ENCODE assay signal across 23 cellular contexts in genomic region chr7:88215295-88215694, GRCh38.
"Had no signal": no experiment of that assay in that cellular context is flagged by ENCODE, and none has a peak within 500 bp of the region (broad histone marks: within the 10 kb centered on the region; RNA-seq: fewer than 3 reads in every experiment).

No MANE protein-coding gene starts in this region.

- H3K9me3 Mint-ChIP-seq: endodermal cell; naive thymus-derived CD4-positive, alpha-beta T cell; stimulated activated memory B cell treated with anti-CD40 and anti-IgM and Interleukin-4, amounts not matched to agents 10 μg/mL and 1 μg/mL and 100 μg/mL, for 72 hours; stimulated activated naive CD8-positive, alpha-beta T cell treated with anti-CD3 and anti-CD28 coated beads, Interleukin-15, amount 100 ng/mL, for 72 hours had no signal

- DNase-seq: effector CD4-positive, alpha-beta T cell; endodermal cell; foreskin melanocyte; heart left ventricle; hippocampal formation; islet precursor cell; mammary epithelial cell; naive thymus-derived CD4-positive, alpha-beta T cell; psoas muscle; retina; spleen; stimulated activated CD4-positive, alpha-beta T cell treated with anti-CD3 and anti-CD28 coated beads, Interleukin-15, amount 100 ng/mL, for 24 hours; stimulated activated CD4-positive, alpha-beta T cell treated with anti-CD3 and anti-CD28 coated beads, Interleukin-1b, Interleukin-23, amount 100 ng/mL, for 48 hours; stimulated activated CD4-positive, alpha-beta T cell treated with anti-CD3 and anti-CD28 coated beads, Interleukin-4, amount 100 ng/mL, for 24 hours; stimulated activated naive CD8-positive, alpha-beta T cell treated with anti-CD3 and anti-CD28 coated beads, Interleukin-15, amount 100 ng/mL, for 72 hours; testis; transverse colon had no signal

- H3K27me3 ChIP-seq: heart left ventricle, neutrophil, spleen, testis, transverse colon had no signal

- H3K27ac ChIP-seq: coronary artery, heart left ventricle, neutrophil, psoas muscle, spleen, testis, transverse colon had no signal

- H3K4me3 Mint-ChIP-seq: endodermal cell; naive thymus-derived CD4-positive, alpha-beta T cell; stimulated activated memory B cell treated with anti-CD40 and anti-IgM and Interleukin-4, amounts not matched to agents 10 μg/mL and 1 μg/mL and 100 μg/mL, for 72 hours; stimulated activated naive CD8-positive, alpha-beta T cell treated with anti-CD3 and anti-CD28 coated beads, Interleukin-15, amount 100 ng/mL, for 72 hours had no signal

- H3K27me3 Mint-ChIP-seq: naive thymus-derived CD4-positive, alpha-beta T cell; stimulated activated memory B cell treated with anti-CD40 and anti-IgM and Interleukin-4, amounts not matched to agents 10 μg/mL and 1 μg/mL and 100 μg/mL, for 72 hours; stimulated activated naive CD8-positive, alpha-beta T cell treated with anti-CD3 and anti-CD28 coated beads, Interleukin-15, amount 100 ng/mL, for 72 hours had no signal

- ATAC-seq: heart left ventricle; left lobe of liver; naive thymus-derived CD4-positive, alpha-beta T cell; psoas muscle; sciatic nerve; stimulated activated memory B cell treated with anti-CD40 and anti-IgM and Interleukin-4, amounts not matched to agents 10 μg/mL and 1 μg/mL and 100 μg/mL, for 72 hours; stimulated activated naive CD8-positive, alpha-beta T cell treated with anti-CD3 and anti-CD28 coated beads, Interleukin-15, amount 100 ng/mL, for 72 hours had no signal

- H3K9me3 ChIP-seq: heart left ventricle, neutrophil, psoas muscle, spleen, testis, transverse colon had no signal

- H3K27ac Mint-ChIP-seq: endodermal cell; stimulated activated memory B cell treated with anti-CD40 and anti-IgM and Interleukin-4, amounts not matched to agents 10 μg/mL and 1 μg/mL and 100 μg/mL, for 72 hours had no signal

- FAIRE-seq: endothelial cell of umbilical vein had no signal

- H3K4me3 ChIP-seq: coronary artery, heart left ventricle, psoas muscle, spleen, testis, transverse colon had no signal
